1 cellular context compared by ENCODE assay signal in the genomic region with DNA sequence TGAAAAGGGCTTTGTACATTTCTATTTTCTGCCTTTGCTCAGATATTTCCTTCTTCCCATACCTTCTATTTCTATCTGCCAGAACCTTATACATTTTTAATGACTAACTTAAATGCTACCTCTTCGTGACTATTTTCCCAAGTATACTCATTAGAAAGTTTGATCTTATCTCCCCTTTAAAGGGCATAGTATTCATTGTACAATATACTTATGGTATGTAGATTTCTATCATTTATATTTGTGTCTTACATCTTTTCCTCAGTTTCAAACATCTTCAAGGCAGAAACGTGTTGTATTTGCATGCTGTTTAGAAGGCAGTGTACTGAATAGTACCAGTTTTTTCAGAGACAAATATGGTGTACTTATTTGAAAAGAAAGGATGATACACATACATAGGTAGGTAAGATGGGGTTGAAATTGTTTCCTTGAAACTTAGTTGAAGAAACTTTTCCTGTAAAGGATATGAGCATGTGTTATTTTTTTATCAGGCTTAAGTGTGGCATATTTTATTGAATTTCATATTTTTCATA.
TF ChIP-seq lines count a peak whose summit lies in the region.

No MANE protein-coding gene starts in this region.

TF ChIP-seq in HepG2, 621 proteins besides CTCF, POLR2A, EP300 and RAD21 (continued from another document):
- TF ChIP-seq, protein P1, sequence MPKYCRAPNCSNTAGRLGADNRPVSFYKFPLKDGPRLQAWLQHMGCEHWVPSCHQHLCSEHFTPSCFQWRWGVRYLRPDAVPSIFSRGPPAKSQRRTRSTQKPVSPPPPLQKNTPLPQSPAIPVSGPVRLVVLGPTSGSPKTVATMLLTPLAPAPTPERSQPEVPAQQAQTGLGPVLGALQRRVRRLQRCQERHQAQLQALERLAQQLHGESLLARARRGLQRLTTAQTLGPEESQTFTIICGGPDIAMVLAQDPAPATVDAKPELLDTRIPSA (CRISPR knock-in tag; IDR thresholded peaks at IDR 0.05; ENCODE audit: borderline replicate concordance): no peak
- no peak for TF ChIP-seq YY1 (IDR thresholded peaks at IDR 0.05; ENCODE audit: insufficient read depth, insufficient replicate concordance, low read depth, low read length)
- no peak for TF ChIP-seq POGZ (CRISPR knock-in tag; IDR thresholded peaks at IDR 0.05)
- no peak for TF ChIP-seq ZNF460 (CRISPR knock-in tag; IDR thresholded peaks at IDR 0.05; ENCODE audit: borderline replicate concordance)
- no peak for TF ChIP-seq ZNF264 (CRISPR knock-in tag; IDR thresholded peaks at IDR 0.05)
- TF ChIP-seq, protein P2, sequence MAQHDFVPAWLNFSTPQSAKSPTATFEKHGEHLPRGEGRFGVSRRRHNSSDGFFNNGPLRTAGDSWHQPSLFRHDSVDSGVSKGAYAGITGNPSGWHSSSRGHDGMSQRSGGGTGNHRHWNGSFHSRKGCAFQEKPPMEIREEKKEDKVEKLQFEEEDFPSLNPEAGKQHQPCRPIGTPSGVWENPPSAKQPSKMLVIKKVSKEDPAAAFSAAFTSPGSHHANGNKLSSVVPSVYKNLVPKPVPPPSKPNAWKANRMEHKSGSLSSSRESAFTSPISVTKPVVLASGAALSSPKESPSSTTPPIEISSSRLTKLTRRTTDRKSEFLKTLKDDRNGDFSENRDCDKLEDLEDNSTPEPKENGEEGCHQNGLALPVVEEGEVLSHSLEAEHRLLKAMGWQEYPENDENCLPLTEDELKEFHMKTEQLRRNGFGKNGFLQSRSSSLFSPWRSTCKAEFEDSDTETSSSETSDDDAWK (CRISPR knock-in tag; IDR thresholded peaks at IDR 0.05): no peak
- TF ChIP-seq TCF7 (IDR thresholded peaks at IDR 0.05; ENCODE audit: low read depth): no peak
- TF ChIP-seq HES4 (CRISPR knock-in tag; IDR thresholded peaks at IDR 0.05; ENCODE audit: borderline replicate concordance): no peak
- TF ChIP-seq, protein P3, sequence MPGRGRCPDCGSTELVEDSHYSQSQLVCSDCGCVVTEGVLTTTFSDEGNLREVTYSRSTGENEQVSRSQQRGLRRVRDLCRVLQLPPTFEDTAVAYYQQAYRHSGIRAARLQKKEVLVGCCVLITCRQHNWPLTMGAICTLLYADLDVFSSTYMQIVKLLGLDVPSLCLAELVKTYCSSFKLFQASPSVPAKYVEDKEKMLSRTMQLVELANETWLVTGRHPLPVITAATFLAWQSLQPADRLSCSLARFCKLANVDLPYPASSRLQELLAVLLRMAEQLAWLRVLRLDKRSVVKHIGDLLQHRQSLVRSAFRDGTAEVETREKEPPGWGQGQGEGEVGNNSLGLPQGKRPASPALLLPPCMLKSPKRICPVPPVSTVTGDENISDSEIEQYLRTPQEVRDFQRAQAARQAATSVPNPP (CRISPR knock-in tag; IDR thresholded peaks at IDR 0.05): no peak
- no peak for TF ChIP-seq AKAP8 (CRISPR knock-in tag; IDR thresholded peaks at IDR 0.05)
- no peak for TF ChIP-seq SKI (IDR thresholded peaks at IDR 0.05; ENCODE audit: partially characterized antibody)
- TF ChIP-seq ZNF3 (CRISPR knock-in tag; IDR thresholded peaks at IDR 0.05): no peak
